10 cellular contexts compared by ENCODE assay signal in the genomic region with DNA sequence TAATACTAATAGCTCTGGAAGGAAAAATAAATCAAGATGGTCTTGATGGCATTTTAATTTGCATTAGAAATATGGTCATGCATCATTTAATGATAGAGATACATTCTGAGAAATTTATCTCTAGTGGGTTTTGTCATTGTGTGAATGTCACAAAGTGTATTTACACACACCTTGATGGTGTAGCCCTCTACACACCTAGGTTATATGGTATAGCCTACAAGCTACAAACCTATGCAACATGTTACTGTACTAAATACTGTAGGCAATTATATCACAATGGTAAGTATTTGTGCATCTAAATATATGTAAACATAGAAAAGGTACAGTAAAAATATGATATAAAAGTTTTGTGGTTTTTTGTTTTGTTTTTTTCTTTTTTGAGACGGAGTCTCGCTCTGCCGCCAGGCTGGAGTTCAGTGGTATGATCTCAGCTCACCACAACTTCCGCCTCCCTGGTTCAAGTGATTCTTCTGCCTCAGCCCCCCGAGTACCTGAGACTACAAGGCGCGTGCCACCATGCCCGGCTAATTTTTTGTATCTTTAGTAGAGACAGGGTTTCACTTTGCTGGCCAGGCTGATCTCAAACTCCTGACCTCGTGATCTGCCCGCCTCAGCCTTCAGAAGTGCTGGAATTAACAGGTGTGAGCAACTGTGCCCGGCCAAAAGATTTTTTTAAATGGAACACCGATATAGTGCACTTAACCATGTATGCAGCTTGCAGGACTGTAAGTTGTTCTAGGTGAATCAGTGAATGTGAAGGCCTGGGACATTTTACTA.
DNase-seq lines count a peak whose midpoint lies in the region; ATAC-seq, FAIRE-seq and TF ChIP-seq lines count a peak whose summit lies in the region.
"Had no signal": no experiment of that assay in that cellular context is flagged by ENCODE, and none has a peak within 500 bp of the region (broad histone marks: within the 10 kb centered on the region; RNA-seq: fewer than 3 reads in every experiment).

No MANE protein-coding gene starts in this region.

- FAIRE-seq in GM12892 (lab: Jason Lieb, UNC), result peak; percentile 9
- no peak for FAIRE-seq in GM19239 (lab: Jason Lieb, UNC)

- H3K27me3 ChIP-seq in body of pancreas, result no peaks in the 10 kb centered on the region

- peak overlapping the region; percentile 96 for H3K27ac Mint-ChIP-seq in activated naive CD4-positive, alpha-beta T cell treated with anti-CD3 and anti-CD28 coated beads, Interleukin-2, amount 10 ng/mL, durations not matched to agents 7 days and 5 days

- intact Hi-C loops in body of pancreas (cut with DNase I), result no loop called here

- peaks cover 48% of the 10 kb centered on the region for H3K36me3 Mint-ChIP-seq in activated naive CD4-positive, alpha-beta T cell treated with anti-CD3 and anti-CD28 coated beads, Interleukin-2, amount 10 ng/mL, durations not matched to agents 7 days and 5 days

- ATAC-seq in GM19023 (IDR thresholded peaks at IDR 0.05; ENCODE audit: unreplicated experiment) (no peak), body of pancreas (no peak)

- no peaks in the 10 kb centered on the region for H3K27me3 Mint-ChIP-seq in activated naive CD4-positive, alpha-beta T cell treated with anti-CD3 and anti-CD28 coated beads, Interleukin-2, amount 10 ng/mL, durations not matched to agents 7 days and 5 days

- no peak overlapping the region for H3K27ac ChIP-seq in body of pancreas
- H3K27ac ChIP-seq: VCaP had no signal

- TF ChIP-seq POLR2A in GM12892 (IDR thresholded peaks at IDR 0.05; ENCODE audit: low read depth, low read length) (no peak), body of pancreas (IDR thresholded peaks at IDR 0.05) (no peak)

- no peak for DNase-seq in GM12892 (ENCODE audit: insufficient read length)
- DNase-seq in activated CD4-positive, alpha-beta T cell treated with anti-CD3 and anti-CD28 coated beads for 48 hours, result peak; percentile 44
- DNase-seq in activated naive CD4-positive, alpha-beta T cell treated with anti-CD3 and anti-CD28 coated beads, Interleukin-2, amount 10 ng/mL, durations not matched to agents 7 days and 5 days, result peak; percentile 78
- peak in 2 of 3 experiments; percentile 10 to 19 for DNase-seq in stimulated activated CD4-positive, alpha-beta T cell treated with anti-CD3 and anti-CD28 coated beads, TNF-alpha, amount 100 ng/mL, for 4 hours (ENCODE audit: low read depth in 3 of 3)
- no peak for DNase-seq in GM19239 (ENCODE audit: insufficient read length, low spot score)
- no peak for DNase-seq in DMS114 treated with DMSO at 0.1 percent for 48 hours (lab: John Stamatoyannopoulos, UW; ENCODE audit: unreplicated experiment)
- DNase-seq in body of pancreas, result no peak

- H3K4me3 ChIP-seq in body of pancreas, result no peak overlapping the region

- H3K36me3 ChIP-seq in body of pancreas (replicated peaks in 1 of 2; ENCODE audit: insufficient read depth in 1 of 2, low read depth in 2 of 2), result peaks cover 0 to 2% of the 10 kb centered on the region in 2 donors

- CTCF ChIA-PET in activated naive CD4-positive, alpha-beta T cell treated with anti-CD3 and anti-CD28 coated beads, Interleukin-2, amount 10 ng/mL, durations not matched to agents 7 days and 5 days (lab: Charles Lee), result interaction anchor here (1.1 to 1.2 kb wide), 2 partner anchors 24 to 52 kb away, joined by 3 to 4 read pairs; no protein-coding TSS in a partner anchor

- H3K4me3 Mint-ChIP-seq in activated naive CD4-positive, alpha-beta T cell treated with anti-CD3 and anti-CD28 coated beads, Interleukin-2, amount 10 ng/mL, durations not matched to agents 7 days and 5 days, result peak overlapping the region; percentile 66
- H3K4me3 Mint-ChIP-seq: neural crest cell had no signal

- no peaks in the 10 kb centered on the region for H3K9me3 Mint-ChIP-seq in activated naive CD4-positive, alpha-beta T cell treated with anti-CD3 and anti-CD28 coated beads, Interleukin-2, amount 10 ng/mL, durations not matched to agents 7 days and 5 days

- no peak for TF ChIP-seq CTCF in body of pancreas (IDR thresholded peaks at IDR 0.05)

- peaks cover 16% of the 10 kb centered on the region for H3K4me1 Mint-ChIP-seq in activated naive CD4-positive, alpha-beta T cell treated with anti-CD3 and anti-CD28 coated beads, Interleukin-2, amount 10 ng/mL, durations not matched to agents 7 days and 5 days

- no peaks in the 10 kb centered on the region for H3K4me1 ChIP-seq in body of pancreas

- H3K9me3 ChIP-seq in body of pancreas, result no peaks in the 10 kb centered on the region

- 87 to 94% methylated on average over 12 of the region's 12 CpGs for WGBS in body of pancreas, 2 donors

Comparison
In these comparisons a context has a peak if more than half of its experiments do, and no peak if none do; other contexts are left out.
1. DNase-seq: peak in activated CD4-positive, alpha-beta T cell treated with anti-CD3 and anti-CD28 coated beads for 48 hours (single experiment), activated naive CD4-positive, alpha-beta T cell treated with anti-CD3 and anti-CD28 coated beads, Interleukin-2, amount 10 ng/mL, durations not matched to agents 7 days and 5 days (single experiment) and stimulated activated CD4-positive, alpha-beta T cell treated with anti-CD3 and anti-CD28 coated beads, TNF-alpha, amount 100 ng/mL, for 4 hours (2 of 3); none in GM12892 (single experiment), GM19239 (single experiment), DMS114 treated with DMSO at 0.1 percent for 48 hours (single experiment) and body of pancreas (0 of 4).